26 cellular contexts compared by ENCODE assay signal in genomic region chr3:4401441-4401840, GRCh38.
DNase-seq lines count a peak whose midpoint lies in the region; ATAC-seq, FAIRE-seq and TF ChIP-seq lines count a peak whose summit lies in the region.
"Had no signal": no experiment of that assay in that cellular context is flagged by ENCODE, and none has a peak within 500 bp of the region (broad histone marks: within the 10 kb centered on the region; RNA-seq: fewer than 3 reads in every experiment).

No MANE protein-coding gene starts in this region.

- H3K27ac ChIP-seq in dorsolateral prefrontal cortex, result no peak overlapping the region
- H3K27ac ChIP-seq: GM23248, left ventricle myocardium inferior, right lobe of liver, SJCRH30, transverse colon had no signal

- no peak for TF ChIP-seq POLR2A in NB4 (IDR thresholded peaks at IDR 0.05; ENCODE audit: extremely low read depth, insufficient read length)

- H3K27me3 Mint-ChIP-seq in activated CD4-positive, alpha-beta T cell treated with anti-CD3 and anti-CD28 coated beads, Interleukin-2, amount 10 ng/mL, durations not matched to agents 24 days and 14 days, result no peaks in the 10 kb centered on the region
- H3K27me3 Mint-ChIP-seq in activated T-helper 17 cell treated with anti-CD3 and anti-CD28 coated beads, Interleukin-2, amount 50 U/mL, for 72 hours, result no peaks in the 10 kb centered on the region
- H3K27me3 Mint-ChIP-seq in neural crest cell (ENCODE audit: low read depth), result no peaks in the 10 kb centered on the region
- H3K27me3 Mint-ChIP-seq: brain; CD8-positive, alpha-beta memory T cell; progenitor cell of endocrine pancreas had no signal

- H3K27me3 ChIP-seq in dorsolateral prefrontal cortex, result no peaks in the 10 kb centered on the region
- H3K27me3 ChIP-seq: right lobe of liver, SJCRH30, transverse colon had no signal

- peak; percentile 98 for ATAC-seq in activated T-helper 17 cell treated with anti-CD3 and anti-CD28 coated beads, Interleukin-2, amount 50 U/mL, for 72 hours (replicated peaks)
- no peak for ATAC-seq in HG03439 (IDR thresholded peaks at IDR 0.05; ENCODE audit: unreplicated experiment)
- ATAC-seq: right lobe of liver had no signal

- H3K4me1 Mint-ChIP-seq in activated CD4-positive, alpha-beta T cell treated with anti-CD3 and anti-CD28 coated beads, Interleukin-2, amount 10 ng/mL, durations not matched to agents 24 days and 14 days, result peaks cover 29% of the 10 kb centered on the region
- peaks cover 21% of the 10 kb centered on the region for H3K4me1 Mint-ChIP-seq in activated T-helper 17 cell treated with anti-CD3 and anti-CD28 coated beads, Interleukin-2, amount 50 U/mL, for 72 hours
- H3K4me1 Mint-ChIP-seq in neural crest cell, result no peaks in the 10 kb centered on the region
- H3K4me1 Mint-ChIP-seq: brain had no signal

- DNase-seq in activated CD4-positive, alpha-beta T cell treated with anti-CD3 and anti-CD28 coated beads, Interleukin-2, amount 10 ng/mL, durations not matched to agents 24 days and 14 days, result no peak
- DNase-seq in activated CD4-positive, alpha-beta T cell treated with anti-CD3 and anti-CD28 coated beads, Interleukin-2, amount 50 U/mL, for 1 hour, result no peak
- DNase-seq in NB4 (ENCODE audit: low read depth), result peak; percentile 45
- DNase-seq in neural crest cell (ENCODE audit: low read depth, low spot score), result no peak
- no peak for DNase-seq in dorsolateral prefrontal cortex
- no peak for DNase-seq in urothelium cell line (ENCODE audit: low spot score)
- DNase-seq: CD8-positive, alpha-beta memory T cell; DMS153; effector CD4-positive, alpha-beta T cell; GM23248; islet precursor cell; KBM-7; left ventricle myocardium inferior; MM.1S; NCI-H1417; NCI-H2081; NCI-H774; right lobe of liver; SJCRH30; transverse colon had no signal

- peaks cover 28% of the 10 kb centered on the region for H3K36me3 Mint-ChIP-seq in activated CD4-positive, alpha-beta T cell treated with anti-CD3 and anti-CD28 coated beads, Interleukin-2, amount 10 ng/mL, durations not matched to agents 24 days and 14 days (ENCODE audit: low read depth)
- peaks cover 41% of the 10 kb centered on the region for H3K36me3 Mint-ChIP-seq in activated T-helper 17 cell treated with anti-CD3 and anti-CD28 coated beads, Interleukin-2, amount 50 U/mL, for 72 hours (ENCODE audit: low read depth)
- H3K36me3 Mint-ChIP-seq in neural crest cell (ENCODE audit: low read depth), result peaks cover 6% of the 10 kb centered on the region

- intact Hi-C loops in activated CD4-positive, alpha-beta T cell treated with anti-CD3 and anti-CD28 coated beads, Interleukin-2, amount 10 ng/mL, durations not matched to agents 24 days and 14 days (cut with micrococcal nuclease), result loop anchor here (1.0 kb wide), 2 partner anchors 8 to 50 kb away; no protein-coding TSS in a partner anchor
- intact Hi-C loops in dorsolateral prefrontal cortex (cut with DNase I), result no loop called here

- no peak for TF ChIP-seq CTCF in NB4 (IDR thresholded peaks at IDR 0.05; ENCODE audit: low read depth, low read length)
- TF ChIP-seq CTCF in neural crest cell (conservative IDR thresholded peaks at IDR 0.05), result no peak
- TF ChIP-seq CTCF in dorsolateral prefrontal cortex (IDR thresholded peaks at IDR 0.05 in 54 of 56, conservative IDR thresholded peaks at IDR 0.05 in 2 of 56; ENCODE audit: low read depth in 1 of 56, partially characterized antibody in 56 of 56), result no peak

- peaks cover 7% of the 10 kb centered on the region for H3K9me3 Mint-ChIP-seq in activated CD4-positive, alpha-beta T cell treated with anti-CD3 and anti-CD28 coated beads, Interleukin-2, amount 10 ng/mL, durations not matched to agents 24 days and 14 days
- no peaks in the 10 kb centered on the region for H3K9me3 Mint-ChIP-seq in activated T-helper 17 cell treated with anti-CD3 and anti-CD28 coated beads, Interleukin-2, amount 50 U/mL, for 72 hours
- H3K9me3 Mint-ChIP-seq in neural crest cell, result no peaks in the 10 kb centered on the region
- H3K9me3 Mint-ChIP-seq: brain; CD8-positive, alpha-beta memory T cell had no signal

- peak overlapping the region; percentile 42 for H3K4me3 Mint-ChIP-seq in activated CD4-positive, alpha-beta T cell treated with anti-CD3 and anti-CD28 coated beads, Interleukin-2, amount 10 ng/mL, durations not matched to agents 24 days and 14 days
- H3K4me3 Mint-ChIP-seq in activated T-helper 17 cell treated with anti-CD3 and anti-CD28 coated beads, Interleukin-2, amount 50 U/mL, for 72 hours, result peak overlapping the region; percentile 33
- no peak overlapping the region for H3K4me3 Mint-ChIP-seq in neural crest cell
- H3K4me3 Mint-ChIP-seq: brain; CD8-positive, alpha-beta memory T cell had no signal

- peak overlapping the region; percentile 83 for H3K27ac Mint-ChIP-seq in activated CD4-positive, alpha-beta T cell treated with anti-CD3 and anti-CD28 coated beads, Interleukin-2, amount 10 ng/mL, durations not matched to agents 24 days and 14 days
- H3K27ac Mint-ChIP-seq in activated T-helper 17 cell treated with anti-CD3 and anti-CD28 coated beads, Interleukin-2, amount 50 U/mL, for 72 hours, result peak overlapping the region; percentile 66
- peak overlapping the region; percentile 43 for H3K27ac Mint-ChIP-seq in neural crest cell (ENCODE audit: unreplicated experiment)
- H3K27ac Mint-ChIP-seq: progenitor cell of endocrine pancreas had no signal

- H3K4me3 ChIP-seq in NB4 (ENCODE audit: low read depth, low read length) (no peak overlapping the region), dorsolateral prefrontal cortex (no peak overlapping the region)
- H3K4me3 ChIP-seq: GM23248, left ventricle myocardium inferior, right lobe of liver, SJCRH30, transverse colon had no signal

- no peak for FAIRE-seq in urothelium cell line (lab: Jason Lieb, UNC)
- FAIRE-seq: GM12892, TTC549 had no signal
